ENCODE assay signal across 35 cellular contexts in genomic region chr7:96979551-96980276, GRCh38. TPM values are rescaled to one million over a fixed set of nuclear protein-coding genes. Genes with fewer than 3 reads are reported as not detected.
"Had no signal": no experiment of that assay in that cellular context is flagged by ENCODE, and none has a peak within 500 bp of the region (broad histone marks: within the 10 kb centered on the region; RNA-seq: fewer than 3 reads in every experiment).

No MANE protein-coding gene starts in this region.

- H3K4me1 ChIP-seq: ascending aorta had no signal

- H3K27me3 ChIP-seq: ascending aorta had no signal

- H3K4me3 ChIP-seq: ascending aorta, cardiac muscle cell had no signal

- H3K27ac ChIP-seq: ascending aorta, cardiac muscle cell, VCaP had no signal

- H3K36me3 ChIP-seq: ascending aorta, cardiac muscle cell had no signal

- DNase-seq: activated B cell treated with CpG ODN at 0.5 μM for 24 hours; activated CD4-positive, alpha-beta memory T cell treated with anti-CD3 and anti-CD28 coated beads for 36 hours; activated CD4-positive, alpha-beta T cell treated with anti-CD3 and anti-CD28 coated beads for 4 hours; activated CD4-positive, alpha-beta T cell treated with anti-CD3 and anti-CD28 coated beads, Interleukin-2, amount 10 ng/mL, durations not matched to agents 24 days and 14 days; activated CD4-positive, alpha-beta T cell treated with anti-CD3 and anti-CD28 coated beads, Interleukin-2, amount 50 U/mL, for 1 hour; activated CD4-positive, alpha-beta T cell treated with anti-CD3 and anti-CD28 coated beads, Interleukin-2, amount 50 U/mL, for 4 hours; activated CD4-positive, CD25-positive, alpha-beta regulatory T cell treated with anti-CD3 and anti-CD28 coated beads, Interleukin-2, amount 50 U/mL, for 72 hours; activated CD8-positive, alpha-beta memory T cell treated with anti-CD3 and anti-CD28 coated beads, Interleukin-2, amount 50 U/mL, for 4 hours; activated CD8-positive, alpha-beta T cell treated with anti-CD3 and anti-CD28 coated beads for 36 hours; activated effector memory CD4-positive, alpha-beta T cell treated with anti-CD3 and anti-CD28 coated beads, Interleukin-2, amount 50 U/mL, for 16 hours; activated gamma-delta T cell treated with Interleukin-2 at 50 U/mL for 16 hours; activated naive CD4-positive, alpha-beta T cell; activated naive CD4-positive, alpha-beta T cell treated with anti-CD3 and anti-CD28 coated beads for 36 hours; activated naive CD8-positive, alpha-beta T cell treated with anti-CD3 and anti-CD28 coated beads, Interleukin-2, amount 10 ng/mL, durations not matched to agents 7 days and 5 days; activated naive CD8-positive, alpha-beta T cell treated with anti-CD3 and anti-CD28 coated beads, Interleukin-2, amount 50 U/mL, for 24 hours; activated T-cell treated with anti-CD3 and anti-CD28 coated beads for 4 hours; activated T-cell treated with anti-CD3 and anti-CD28 coated beads, Interleukin-2, amount 50 U/mL, for 1 hour; activated T-cell treated with anti-CD3 and anti-CD28 coated beads, Interleukin-2, amount 50 U/mL, for 4 hours; activated T-cell treated with anti-CD3 and anti-CD28 coated beads, Interleukin-2, amount 50 U/mL, for 72 hours; amygdala; anterior cingulate cortex; caudate nucleus; cerebellar nuclear complex; T-cell; T-helper 17 cell had no signal

- ATAC-seq: activated CD8-positive, alpha-beta T cell treated with anti-CD3 and anti-CD28 coated beads for 36 hours; activated naive CD8-positive, alpha-beta T cell treated with anti-CD3 and anti-CD28 coated beads, Interleukin-2, amount 50 U/mL, for 24 hours; activated T-cell treated with anti-CD3 and anti-CD28 coated beads, Interleukin-2, amount 50 U/mL, for 4 hours; activated T-cell treated with anti-CD3 and anti-CD28 coated beads, Interleukin-2, amount 50 U/mL, for 72 hours; activated T-helper 17 cell treated with anti-CD3 and anti-CD28 coated beads, Interleukin-2, amount 50 U/mL, for 72 hours; T-cell; T-helper 17 cell had no signal

- H3K9me3 ChIP-seq: ascending aorta had no signal

RNA-seq across cellular contexts. Expression of gene DLX6, which starts 25.6 kb away (rescaled TPM):
- total RNA-seq: activated B cell treated with CpG ODN at 0.5 μM for 24 hours; activated CD4-positive, alpha-beta memory T cell treated with anti-CD3 and anti-CD28 coated beads for 36 hours; activated CD4-positive, alpha-beta T cell treated with anti-CD3 and anti-CD28 coated beads, Interleukin-2, amount 10 ng/mL, durations not matched to agents 24 days and 14 days; activated CD8-positive, alpha-beta memory T cell treated with anti-CD3 and anti-CD28 coated beads for 36 hours; activated CD8-positive, alpha-beta T cell treated with anti-CD3 and anti-CD28 coated beads for 36 hours; activated naive CD4-positive, alpha-beta T cell treated with anti-CD3 and anti-CD28 coated beads for 36 hours; activated naive CD8-positive, alpha-beta T cell treated with anti-CD3 and anti-CD28 coated beads, Interleukin-2, amount 10 ng/mL, durations not matched to agents 7 days and 5 days; activated T-cell treated with anti-CD3 and anti-CD28 coated beads, Interleukin-2, amount 50 U/mL, for 4 hours; activated T-cell treated with anti-CD3 and anti-CD28 coated beads, Interleukin-2, amount 50 U/mL, for 72 hours; activated T-helper 1 cell treated with anti-CD3 and anti-CD28 coated beads, Interleukin-12 subunit alpha, Interleukin-12 subunit beta, Interleukin-2, Interleukin-4 antibody, amounts not matched to agents 30 ng/mL and 10 ng/mL and 1 ng/mL, durations not matched to agents 14 hours and 24 hours and 36 hours; activated T-helper 17 cell treated with anti-CD3 and anti-CD28 coated beads, Interleukin-2, amount 50 U/mL, for 72 hours; ascending aorta; bronchial epithelial cell; cardiac muscle cell; T-cell; T-helper 1 cell treated with Interleukin-12 subunit alpha and Interleukin-12 subunit beta and Interleukin-4 antibody, amounts not matched to agents 30 ng/mL and 1 ng/mL, for 36 hours; T-helper 17 cell; T-helper 2 cell treated with Interferon-gamma antibody and Interleukin-4, amounts not matched to agents 100 ng/mL and 5 ng/mL, for 36 hours had no signal
- polyA plus RNA-seq: adipose tissue, cardiac muscle cell had no signal

RNA-seq across cellular contexts. Expression of gene DLX5, which starts 44.9 kb away (rescaled TPM):
- total RNA-seq: activated B cell treated with CpG ODN at 0.5 μM for 24 hours; activated CD4-positive, alpha-beta memory T cell treated with anti-CD3 and anti-CD28 coated beads for 36 hours; activated CD4-positive, alpha-beta T cell treated with anti-CD3 and anti-CD28 coated beads, Interleukin-2, amount 10 ng/mL, durations not matched to agents 24 days and 14 days; activated CD8-positive, alpha-beta memory T cell treated with anti-CD3 and anti-CD28 coated beads for 36 hours; activated CD8-positive, alpha-beta T cell treated with anti-CD3 and anti-CD28 coated beads for 36 hours; activated naive CD4-positive, alpha-beta T cell treated with anti-CD3 and anti-CD28 coated beads for 36 hours; activated naive CD8-positive, alpha-beta T cell treated with anti-CD3 and anti-CD28 coated beads, Interleukin-2, amount 10 ng/mL, durations not matched to agents 7 days and 5 days; activated T-cell treated with anti-CD3 and anti-CD28 coated beads, Interleukin-2, amount 50 U/mL, for 4 hours; activated T-cell treated with anti-CD3 and anti-CD28 coated beads, Interleukin-2, amount 50 U/mL, for 72 hours; activated T-helper 1 cell treated with anti-CD3 and anti-CD28 coated beads, Interleukin-12 subunit alpha, Interleukin-12 subunit beta, Interleukin-2, Interleukin-4 antibody, amounts not matched to agents 30 ng/mL and 10 ng/mL and 1 ng/mL, durations not matched to agents 14 hours and 24 hours and 36 hours; activated T-helper 17 cell treated with anti-CD3 and anti-CD28 coated beads, Interleukin-2, amount 50 U/mL, for 72 hours; ascending aorta; bronchial epithelial cell; cardiac muscle cell; T-cell; T-helper 1 cell treated with Interleukin-12 subunit alpha and Interleukin-12 subunit beta and Interleukin-4 antibody, amounts not matched to agents 30 ng/mL and 1 ng/mL, for 36 hours; T-helper 17 cell; T-helper 2 cell treated with Interferon-gamma antibody and Interleukin-4, amounts not matched to agents 100 ng/mL and 5 ng/mL, for 36 hours had no signal
